29 cellular contexts compared by ENCODE assay signal in the genomic region with DNA sequence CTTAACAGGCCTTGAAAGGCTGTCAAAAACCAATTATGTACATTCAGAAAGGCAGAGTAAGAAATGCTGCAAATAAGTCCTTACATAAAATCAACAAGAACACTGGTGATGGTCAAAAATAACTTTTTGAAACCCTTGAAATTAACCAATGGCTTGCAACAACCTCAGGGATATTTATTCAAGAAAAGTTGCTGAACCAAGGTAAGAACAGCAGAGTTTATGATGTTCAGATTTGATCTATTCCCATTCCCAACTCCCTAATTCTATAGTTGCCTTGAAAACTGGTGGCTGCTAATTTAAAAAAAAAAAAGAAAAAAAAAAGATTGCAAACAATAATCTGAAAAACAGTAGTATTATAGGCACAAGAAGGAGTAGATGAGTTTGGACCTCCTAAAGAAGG.
"Had no signal": no experiment of that assay in that cellular context is flagged by ENCODE, and none has a peak within 500 bp of the region (broad histone marks: within the 10 kb centered on the region; RNA-seq: fewer than 3 reads in every experiment).

No MANE protein-coding gene starts in this region.

- H3K36me3 ChIP-seq: adrenal gland, ascending aorta, brain microvascular endothelial cell, breast epithelium, cardiac muscle cell had no signal

- DNase-seq: activated effector memory CD4-positive, alpha-beta T cell treated with anti-CD3 and anti-CD28 coated beads, Interleukin-2, amount 50 U/mL, for 16 hours; activated effector memory CD4-positive, alpha-beta T cell treated with Interleukin-2 at 50 U/mL for 16 hours; activated gamma-delta T cell; activated gamma-delta T cell treated with Interleukin-2 at 50 U/mL for 16 hours; activated naive CD4-positive, alpha-beta T cell; activated naive CD4-positive, alpha-beta T cell treated with anti-CD3 and anti-CD28 coated beads for 36 hours; activated naive CD4-positive, alpha-beta T cell treated with anti-CD3 and anti-CD28 coated beads, Interleukin-2, amount 10 ng/mL, durations not matched to agents 7 days and 5 days; activated naive CD4-positive, alpha-beta T cell treated with anti-CD3 and anti-CD28 coated beads, Interleukin-2, amount 50 U/mL, for 16 hours; activated naive CD4-positive, alpha-beta T cell treated with Interleukin-2 at 50 U/mL for 16 hours; activated naive CD8-positive, alpha-beta T cell treated with anti-CD3 and anti-CD28 coated beads for 36 hours; activated naive CD8-positive, alpha-beta T cell treated with anti-CD3 and anti-CD28 coated beads, Interleukin-2, amount 10 ng/mL, durations not matched to agents 7 days and 5 days; activated naive CD8-positive, alpha-beta T cell treated with anti-CD3 and anti-CD28 coated beads, Interleukin-2, amount 50 U/mL, for 24 hours; activated T-cell treated with anti-CD3 and anti-CD28 coated beads, Interleukin-2, amount 50 U/mL, for 24 hours; activated T-cell treated with anti-CD3 and anti-CD28 coated beads, Interleukin-2, amount 50 U/mL, for 4 hours; activated T-cell treated with anti-CD3 and anti-CD28 coated beads, Interleukin-2, amount 50 U/mL, for 48 hours; activated T-cell treated with anti-CD3 and anti-CD28 coated beads, Interleukin-2, amount 50 U/mL, for 72 hours; adrenal gland; amniotic stem cell; amygdala; anterior cingulate cortex; aorta; body of pancreas; brain microvascular endothelial cell; caudate nucleus; central memory CD4-positive, alpha-beta T cell; cerebellar nuclear complex had no signal

- H3K27ac ChIP-seq: adrenal gland, ascending aorta, body of pancreas, brain microvascular endothelial cell, breast epithelium, cardiac muscle cell had no signal

- H3K4me1 ChIP-seq: adrenal gland, ascending aorta, body of pancreas, breast epithelium had no signal

- H3K4me3 ChIP-seq: adrenal gland, ascending aorta, body of pancreas, breast epithelium, cardiac muscle cell had no signal

- H3K9me3 ChIP-seq: adrenal gland, body of pancreas, breast epithelium had no signal

- H3K27me3 ChIP-seq: adrenal gland, ascending aorta, body of pancreas, brain microvascular endothelial cell, breast epithelium, cardiac muscle cell had no signal
